9 cellular contexts compared by ENCODE assay signal in the genomic region with DNA sequence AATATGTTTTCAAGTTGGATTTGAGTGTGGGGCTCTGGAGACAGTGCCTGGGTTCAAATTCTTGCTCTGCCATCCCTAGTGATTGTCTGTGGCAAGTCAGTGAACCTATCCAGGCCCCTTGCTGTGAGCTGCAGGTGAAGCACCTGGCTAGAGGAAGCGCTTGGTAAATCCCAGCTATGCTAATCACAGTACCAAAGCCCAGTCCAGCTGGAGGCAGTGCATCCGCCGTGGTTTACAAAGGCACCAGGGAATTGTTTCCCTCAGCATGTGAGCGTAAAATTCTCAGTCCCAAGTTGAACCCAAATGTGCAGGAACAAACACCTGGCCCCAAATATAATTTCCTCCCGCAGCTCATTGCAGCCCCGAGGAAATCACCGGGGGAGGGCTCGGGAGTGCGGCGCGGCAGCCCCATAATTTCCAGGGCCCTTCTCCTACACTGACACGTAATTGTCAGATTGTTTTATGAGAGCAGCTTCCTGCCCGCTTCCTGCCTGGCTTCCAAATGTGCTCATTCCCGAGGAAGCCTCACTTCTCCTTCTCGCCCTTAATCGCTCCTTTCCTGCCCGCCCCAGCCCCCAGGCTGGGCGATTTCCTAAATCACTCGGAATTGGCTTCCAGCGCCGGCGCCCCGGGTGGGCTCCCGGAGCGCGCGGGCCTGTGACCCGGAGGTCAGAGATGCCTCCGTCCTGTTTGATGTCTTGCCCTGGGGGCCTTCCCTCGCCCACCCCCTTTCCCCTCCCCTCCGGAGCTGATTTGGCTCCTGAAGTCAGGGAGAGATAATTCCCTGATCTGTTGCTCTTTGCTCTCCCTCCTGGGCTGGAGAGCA.
DNase-seq lines count a peak whose midpoint lies in the region; ATAC-seq and TF ChIP-seq lines count a peak whose summit lies in the region.
"Had no signal": no experiment of that assay in that cellular context is flagged by ENCODE, and none has a peak within 500 bp of the region (broad histone marks: within the 10 kb centered on the region; RNA-seq: fewer than 3 reads in every experiment).

No MANE protein-coding gene starts in this region.

- TF ChIP-seq CTCF in AG09309 (IDR thresholded peaks at IDR 0.05; ENCODE audit: control insufficient read depth, insufficient read depth, low read depth, low read length, missing control alignments) (no peak), lower lobe of right lung (IDR thresholded peaks at IDR 0.05) (no peak)

- H3K27ac ChIP-seq in lower lobe of right lung = peak overlapping the region; percentile 36

- H3K9me3 ChIP-seq in lower lobe of right lung = no peaks in the 10 kb centered on the region

- DNase-seq in AG09309 (ENCODE audit: low read depth) = no peak
- peak; percentile 71 for DNase-seq in NCI-H146 (lab: John Stamatoyannopoulos, UW)
- peak; percentile 15 to 44 for DNase-seq in dermis microvascular lymphatic vessel endothelial cell (ENCODE audit: low read depth in 2 of 2)
- no peak for DNase-seq in lower lobe of right lung
- DNase-seq in activated CD4-positive, alpha-beta T cell treated with anti-CD3 and anti-CD28 coated beads for 48 hours = no peak
- DNase-seq: DND-41 had no signal

- ATAC-seq in lower lobe of right lung (no peak), HG03045 (IDR thresholded peaks at IDR 0.05; ENCODE audit: unreplicated experiment) (no peak), esophagus mucosa (no peak), GM18907 (IDR thresholded peaks at IDR 0.05; ENCODE audit: unreplicated experiment) (no peak)

- peaks cover 20% of the 10 kb centered on the region for H3K4me1 ChIP-seq in lower lobe of right lung

- H3K4me3 ChIP-seq in AG09309 (ENCODE audit: control insufficient read depth, low read depth, low read length) (peak overlapping the region; percentile 38), lower lobe of right lung (peak overlapping the region; percentile 25)

- H3K36me3 ChIP-seq in lower lobe of right lung = no peaks in the 10 kb centered on the region

- peaks cover 18% of the 10 kb centered on the region for H3K27me3 ChIP-seq in lower lobe of right lung (ENCODE audit: low read depth)

- intact Hi-C loops in lower lobe of right lung (cut with DNase I) = no loop called here

Comparison
In these comparisons a context has a peak if more than half of its experiments do, and no peak if none do; other contexts are left out.
1. DNase-seq: peak in NCI-H146 (single experiment) and dermis microvascular lymphatic vessel endothelial cell (2 of 2); none in AG09309 (single experiment), lower lobe of right lung (single experiment) and activated CD4-positive, alpha-beta T cell treated with anti-CD3 and anti-CD28 coated beads for 48 hours (single experiment).